In the genomic region with DNA sequence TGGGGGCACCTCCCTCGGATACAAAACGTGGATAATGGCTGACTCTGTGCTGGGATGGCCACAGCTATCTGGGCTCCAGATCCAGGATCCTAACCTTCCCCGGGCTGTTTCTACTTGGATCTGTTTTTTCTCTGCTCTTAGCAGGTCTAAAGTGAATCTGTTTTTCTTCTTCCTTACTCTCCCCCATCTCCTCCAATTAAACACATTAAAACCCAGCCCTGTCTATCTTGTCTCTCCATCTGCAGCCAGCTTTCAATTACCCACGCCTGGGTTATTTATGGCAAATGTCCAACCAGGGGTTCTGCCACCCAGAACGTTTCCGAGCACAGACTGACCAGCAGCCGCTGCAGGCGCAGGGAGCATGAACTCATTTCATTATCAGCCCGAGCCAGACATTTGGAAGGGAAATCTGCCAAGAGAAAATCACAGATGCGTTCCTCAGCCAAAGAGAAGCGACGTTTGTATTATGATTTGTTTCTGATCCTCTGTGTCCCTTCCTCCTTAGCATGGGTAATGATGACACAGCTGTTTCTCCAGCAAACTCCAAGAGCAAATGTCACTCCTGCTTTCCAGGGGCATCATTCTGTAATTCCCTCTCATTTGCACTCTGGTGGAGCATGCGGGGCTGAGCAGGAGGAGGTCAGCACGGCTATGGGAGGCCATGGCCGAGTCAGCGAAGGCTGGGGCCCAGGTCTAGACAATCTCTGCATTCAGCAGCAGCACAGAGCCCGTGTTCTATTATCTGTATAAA, we compare ENCODE assay signal across 9 cellular contexts. TPM values are rescaled to one million over a fixed set of nuclear protein-coding genes. Genes with fewer than 3 reads are reported as not detected.
DNase-seq lines count a peak whose midpoint lies in the region; ATAC-seq and TF ChIP-seq lines count a peak whose summit lies in the region.
"Had no signal": no experiment of that assay in that cellular context is flagged by ENCODE, and none has a peak within 500 bp of the region (broad histone marks: within the 10 kb centered on the region; RNA-seq: fewer than 3 reads in every experiment).

No MANE protein-coding gene starts in this region.

- peaks cover 55% of the 10 kb centered on the region for H3K4me1 ChIP-seq in A673 (ENCODE audit: insufficient read depth, low read length, poor library complexity, severe bottlenecking)
- H3K4me1 ChIP-seq in mesodermal cell (ENCODE audit: control insufficient read depth, insufficient read depth, low read length, poor library complexity, severe bottlenecking), result peaks cover 49% of the 10 kb centered on the region

- CTCF ChIA-PET in A673 (lab: Charles Lee), result interaction anchor here (1.4 kb wide), 1 partner anchor 11 kb away, joined by 9 read pairs; no protein-coding TSS in a partner anchor

- H3K36me3 ChIP-seq in A673 (ENCODE audit: insufficient read depth, low read length, poor library complexity, severe bottlenecking), result peaks cover 24% of the 10 kb centered on the region
- peaks cover 33% of the 10 kb centered on the region for H3K36me3 ChIP-seq in mesodermal cell (ENCODE audit: control insufficient read depth, insufficient read depth, low read length)

- H3K27ac ChIP-seq in A673 (ENCODE audit: low read depth, low read length, poor library complexity, severe bottlenecking) (peak overlapping the region; percentile 72), mesodermal cell (ENCODE audit: low read depth, low read length, severe bottlenecking) (peak overlapping the region; percentile 93)

- no peaks in the 10 kb centered on the region for H3K9me3 ChIP-seq in A673 (ENCODE audit: low read depth, low read length, poor library complexity, severe bottlenecking)
- H3K9me3 ChIP-seq in mesodermal cell (ENCODE audit: control insufficient read depth, low read length), result no peaks in the 10 kb centered on the region

- H3K4me3 ChIP-seq in A673 (ENCODE audit: low read depth, low read length, poor library complexity, severe bottlenecking) (no peak overlapping the region), mesodermal cell (ENCODE audit: extremely low read depth, insufficient read depth, low read length, poor library complexity, severe bottlenecking) (no peak overlapping the region)

- no peaks in the 10 kb centered on the region for H3K9me3 Mint-ChIP-seq in activated naive CD4-positive, alpha-beta T cell treated with anti-CD3 and anti-CD28 coated beads, Interleukin-2, amount 50 U/mL, for 72 hours
- H3K9me3 Mint-ChIP-seq: activated naive CD8-positive, alpha-beta T cell treated with anti-CD3 and anti-CD28 coated beads, Interleukin-2, amount 10 ng/mL, durations not matched to agents 7 days and 5 days had no signal

- POLR2A ChIA-PET in A673 (lab: Charles Lee; ENCODE audit: low non-redundant PET), result interaction anchor here (0.7 kb wide), 1 partner anchor 13 kb away, joined by 17 read pairs; no protein-coding TSS in a partner anchor

- intact Hi-C loops in A673 (cut with micrococcal nuclease; ENCODE audit: unreplicated experiment), result no loop called here

- no peaks in the 10 kb centered on the region for H3K36me3 Mint-ChIP-seq in activated naive CD4-positive, alpha-beta T cell treated with anti-CD3 and anti-CD28 coated beads, Interleukin-2, amount 50 U/mL, for 72 hours
- H3K36me3 Mint-ChIP-seq: activated naive CD8-positive, alpha-beta T cell treated with anti-CD3 and anti-CD28 coated beads, Interleukin-2, amount 10 ng/mL, durations not matched to agents 7 days and 5 days had no signal

- ATAC-seq in activated naive CD4-positive, alpha-beta T cell treated with anti-CD3 and anti-CD28 coated beads, Interleukin-2, amount 50 U/mL, for 72 hours, result no peak
- no peak for ATAC-seq in HG02973 (IDR thresholded peaks at IDR 0.05; ENCODE audit: unreplicated experiment)

- no peaks in the 10 kb centered on the region for H3K27me3 ChIP-seq in A673 (replicated peaks; ENCODE audit: insufficient read depth, low read depth, low read length, poor library complexity)

- TF ChIP-seq CTCF in A673 (conservative IDR thresholded peaks at IDR 0.05; ENCODE audit: low read depth, low read length), result no peak

- 80% methylated on average over 14 to 16 of the region's 17 CpGs for WGBS in mesodermal cell (ENCODE audit: insufficient coverage in 2 of 2), 2 experiments

- no TSS peak for BruUV-seq in A673 (replicated peaks; lab: Mats Ljungman, UMichigan)

- DNase-seq in A673 (ENCODE audit: low spot score), result peak; percentile 63
- peak; percentile 59 for DNase-seq in NCI-H2227 (lab: John Stamatoyannopoulos, UW; ENCODE audit: unreplicated experiment)
- peak; percentile 98 for DNase-seq in dermis blood vessel endothelial cell
- DNase-seq in activated naive CD4-positive, alpha-beta T cell treated with anti-CD3 and anti-CD28 coated beads, Interleukin-2, amount 50 U/mL, for 72 hours (ENCODE audit: low spot score in 2 of 2), result no peak
- DNase-seq in HK-2 (ENCODE audit: unreplicated experiment), result no peak
- DNase-seq in T-helper 9 cell, result no peak
- DNase-seq: activated naive CD8-positive, alpha-beta T cell treated with anti-CD3 and anti-CD28 coated beads, Interleukin-2, amount 10 ng/mL, durations not matched to agents 7 days and 5 days had no signal

- H3K27ac Mint-ChIP-seq in activated naive CD4-positive, alpha-beta T cell treated with anti-CD3 and anti-CD28 coated beads, Interleukin-2, amount 50 U/mL, for 72 hours, result no peak overlapping the region
- H3K27ac Mint-ChIP-seq: activated naive CD8-positive, alpha-beta T cell treated with anti-CD3 and anti-CD28 coated beads, Interleukin-2, amount 10 ng/mL, durations not matched to agents 7 days and 5 days had no signal

RNA-seq across cellular contexts. Expression of a gene that starts 42.0 kb away (rescaled TPM):
- total RNA-seq in A673 (2021), result 100 and 118 TPM in 2 replicates
- total RNA-seq in dermis blood vessel endothelial cell, result 33.8 and 36.1 TPM in 2 replicates
- polyA plus RNA-seq in mesodermal cell (2013, experiment 1 of 2), result 26.2 TPM
- polyA plus RNA-seq in mesodermal cell (2013, experiment 2 of 2), result 21.8 TPM
- total RNA-seq in activated naive CD4-positive, alpha-beta T cell treated with anti-CD3 and anti-CD28 coated beads, Interleukin-2, amount 50 U/mL, for 72 hours, result 10 to 100 TPM; 32.2 to 45.6 TPM

Comparison
In these comparisons a context has a peak if more than half of its experiments do, and no peak if none do; other contexts are left out.
1. DNase-seq: peak in A673 (single experiment), NCI-H2227 (single experiment) and dermis blood vessel endothelial cell (single experiment); none in activated naive CD4-positive, alpha-beta T cell treated with anti-CD3 and anti-CD28 coated beads, Interleukin-2, amount 50 U/mL, for 72 hours (0 of 2), HK-2 (single experiment) and T-helper 9 cell (single experiment).